8 cellular contexts compared by ENCODE assay signal in genomic region chr6:147204843-147205311, GRCh38. TPM values are rescaled to one million over a fixed set of nuclear protein-coding genes. Genes with fewer than 3 reads are reported as not detected.
DNase-seq lines count a peak whose midpoint lies in the region; ATAC-seq, FAIRE-seq and TF ChIP-seq lines count a peak whose summit lies in the region.

No MANE protein-coding gene starts in this region.

- no peaks in the 10 kb centered on the region for H3K36me3 Mint-ChIP-seq in mesothelial cell of epicardium

- H4K20me1 ChIP-seq in BLaER1 = peaks cover 34% of the 10 kb centered on the region

- no peaks in the 10 kb centered on the region for H3K27me3 Mint-ChIP-seq in mesothelial cell of epicardium (ENCODE audit: low read depth)

- H3K36me3 ChIP-seq in BLaER1 (no peaks in the 10 kb centered on the region), HUES6 (ENCODE audit: control insufficient read depth, insufficient read depth, low read length) (no peaks in the 10 kb centered on the region), bronchial epithelial cell (ENCODE audit: control insufficient read depth, insufficient read depth, low read length) (no peaks in the 10 kb centered on the region)

- no peaks in the 10 kb centered on the region for H3K9me3 Mint-ChIP-seq in mesothelial cell of epicardium

- H3K4me3 ChIP-seq in BLaER1 (peak overlapping the region; percentile 93), HUES6 (ENCODE audit: low read depth, low read length) (peak overlapping the region; percentile 80), bronchial epithelial cell (ENCODE audit: low read depth, low read length) (peak overlapping the region; percentile 94)

- no peak for FAIRE-seq in bronchial epithelial cell (lab: Jason Lieb, UNC)

- H3K9me3 ChIP-seq in BLaER1 = no peaks in the 10 kb centered on the region
- H3K9me3 ChIP-seq in HUES6 (ENCODE audit: control insufficient read depth, insufficient read depth, low read depth, low read length) = no peaks in the 10 kb centered on the region

- H3K27ac ChIP-seq in BLaER1 (peak overlapping the region; percentile 91; the same call in 1 of the 2 replicates), HUES6 (ENCODE audit: low read depth, low read length) (no peak overlapping the region)

- H3K4me1 ChIP-seq in BLaER1 (peaks cover 26% of the 10 kb centered on the region), HUES6 (ENCODE audit: control insufficient read depth, insufficient read depth, low read length) (peaks cover 12% of the 10 kb centered on the region; the same call in 1 of the 2 replicates)

- TF ChIP-seq CTCF in bronchial epithelial cell (IDR thresholded peaks at IDR 0.05; ENCODE audit: insufficient read depth, low read length, severe bottlenecking) = no peak
- no peak for TF ChIP-seq CTCF in mesothelial cell of epicardium (IDR thresholded peaks at IDR 0.05; ENCODE audit: unreplicated experiment)

- peak overlapping the region; percentile 98 for H3K27ac Mint-ChIP-seq in mesothelial cell of epicardium

- H3K4me3 Mint-ChIP-seq in mesothelial cell of epicardium = peak overlapping the region; percentile 96

- no peaks in the 10 kb centered on the region for H3K27me3 ChIP-seq in BLaER1
- H3K27me3 ChIP-seq in HUES6 (ENCODE audit: control insufficient read depth, insufficient read depth, low read length) = no peaks in the 10 kb centered on the region
- H3K27me3 ChIP-seq in bronchial epithelial cell (ENCODE audit: control insufficient read depth, insufficient read depth, low read length) = no peaks in the 10 kb centered on the region

- DNase-seq in bronchial epithelial cell (ENCODE audit: low read depth) = peak; percentile 63
- DNase-seq in mesothelial cell of epicardium (ENCODE audit: low spot score in 2 of 2, unreplicated experiment in 2 of 2) = no peak
- DNase-seq in dedifferentiated amniotic fluid mesenchymal stem cell (ENCODE audit: extremely low spot score) = no peak
- no peak for DNase-seq in NCI-H1436 treated with DMSO at 0.1 percent for 48 hours (lab: John Stamatoyannopoulos, UW)

- H3K9ac ChIP-seq in BLaER1 = peak overlapping the region; percentile 91
- peak overlapping the region; percentile 77 for H3K9ac ChIP-seq in HUES6 (ENCODE audit: low read length)

- H3K4me1 Mint-ChIP-seq in mesothelial cell of epicardium = peaks cover 41% of the 10 kb centered on the region

- ATAC-seq in HG03439 (IDR thresholded peaks at IDR 0.05; ENCODE audit: unreplicated experiment) (no peak), GM19023 (IDR thresholded peaks at IDR 0.05; ENCODE audit: unreplicated experiment) (no peak)

- peak overlapping the region; percentile 92 for H3K4me2 ChIP-seq in BLaER1

RNA-seq across cellular contexts. Expression of gene STXBP5, which starts 0.7 kb away (rescaled TPM):
- total RNA-seq in bronchial epithelial cell (19.2 and 31.7 TPM in 2 replicates), mesothelial cell of epicardium (19.0 to 22.0 TPM (median 19.9 TPM) in 3 replicates)
